In genomic region chr11:70128435-70128906, GRCh38 we compare ENCODE assay signal across 11 cellular contexts. TPM values are rescaled to one million over a fixed set of nuclear protein-coding genes. Genes with fewer than 3 reads are reported as not detected.
DNase-seq lines count a peak whose midpoint lies in the region; ATAC-seq and TF ChIP-seq lines count a peak whose summit lies in the region.
"Had no signal": no experiment of that assay in that cellular context is flagged by ENCODE, and none has a peak within 500 bp of the region (broad histone marks: within the 10 kb centered on the region; RNA-seq: fewer than 3 reads in every experiment).

No MANE protein-coding gene starts in this region.

- no peaks in the 10 kb centered on the region; a peak in 1 of 22 replicates for H4K20me1 ChIP-seq in BLaER1 treated with 17β-estradiol and CSF1 and Interleukin-3, amounts not matched to agents 10 nM and 100 nM

- peak overlapping the region in 4 of 11 experiments; percentile 5 to 42 (median 21); a peak in 7 of 22 replicates for H3K27ac ChIP-seq in BLaER1 treated with 17β-estradiol and CSF1 and Interleukin-3, amounts not matched to agents 10 nM and 100 nM
- H3K27ac ChIP-seq in Peyer's patch = no peak overlapping the region
- H3K27ac ChIP-seq: gastroesophageal sphincter had no signal

- no peaks in the 10 kb centered on the region for H3K9me3 ChIP-seq in BLaER1 treated with 17β-estradiol and CSF1 and Interleukin-3, amounts not matched to agents 10 nM and 100 nM (replicated peaks in 1 of 11)
- no peaks in the 10 kb centered on the region for H3K9me3 ChIP-seq in mucosa of descending colon
- no peaks in the 10 kb centered on the region for H3K9me3 ChIP-seq in Peyer's patch
- H3K9me3 ChIP-seq: gastroesophageal sphincter had no signal

- CTCF ChIA-PET in MCF 10A (lab: Yijun Ruan, JAX) = interaction anchor here (0.6 kb wide), 1 partner anchor 63 kb away, joined by 4 read pairs; no protein-coding TSS in a partner anchor

- no TSS peak for BruUV-seq in MCF 10A (replicated peaks; lab: Mats Ljungman, UMichigan)

- H3K27me3 Mint-ChIP-seq in MCF 10A (ENCODE audit: insufficient read depth, unreplicated experiment) (no peaks in the 10 kb centered on the region), glutamatergic neuron (ENCODE audit: unreplicated experiment) (peaks cover 3% of the 10 kb centered on the region)
- H3K27me3 Mint-ChIP-seq in stimulated activated memory B cell treated with anti-CD40 and anti-IgM and Interleukin-4, amounts not matched to agents 10 μg/mL and 1 μg/mL and 100 μg/mL, for 72 hours = peaks cover 18% of the 10 kb centered on the region

- no peak for TF ChIP-seq POLR2A in Peyer's patch (IDR thresholded peaks at IDR 0.05)

- peak overlapping the region; percentile 15 to 81 (median 70); a peak in 20 of 22 replicates for H3K4me2 ChIP-seq in BLaER1 treated with 17β-estradiol and CSF1 and Interleukin-3, amounts not matched to agents 10 nM and 100 nM

- H3K4me1 Mint-ChIP-seq in MCF 10A (ENCODE audit: insufficient read depth, unreplicated experiment) (no peaks in the 10 kb centered on the region), glutamatergic neuron (ENCODE audit: low read depth, unreplicated experiment) (no peaks in the 10 kb centered on the region)
- no peaks in the 10 kb centered on the region for H3K4me1 Mint-ChIP-seq in stimulated activated memory B cell treated with anti-CD40 and anti-IgM and Interleukin-4, amounts not matched to agents 10 μg/mL and 1 μg/mL and 100 μg/mL, for 72 hours

- H3K4me3 ChIP-seq in BLaER1 treated with 17β-estradiol and CSF1 and Interleukin-3, amounts not matched to agents 10 nM and 100 nM = no peak overlapping the region
- H3K4me3 ChIP-seq in mucosa of descending colon (no peak overlapping the region), Peyer's patch (no peak overlapping the region)
- H3K4me3 ChIP-seq: gastroesophageal sphincter had no signal

- peak; percentile 46 for DNase-seq in M059J (ENCODE audit: low read depth)
- peak; percentile 46 for DNase-seq in MCF 10A (ENCODE audit: unreplicated experiment)
- DNase-seq in mucosa of descending colon = no peak
- DNase-seq in Peyer's patch = no peak
- no peak for DNase-seq in glutamatergic neuron

- no peak overlapping the region for H3K27ac Mint-ChIP-seq in MCF 10A (ENCODE audit: low read depth, unreplicated experiment)
- H3K27ac Mint-ChIP-seq in glutamatergic neuron (ENCODE audit: unreplicated experiment) = no peak overlapping the region
- H3K27ac Mint-ChIP-seq in stimulated activated memory B cell treated with anti-CD40 and anti-IgM and Interleukin-4, amounts not matched to agents 10 μg/mL and 1 μg/mL and 100 μg/mL, for 72 hours = no peak overlapping the region
- H3K27ac Mint-ChIP-seq: mesothelial cell of epicardium, type B pancreatic cell had no signal

- H3K9me3 Mint-ChIP-seq in MCF 10A (ENCODE audit: unreplicated experiment) (no peaks in the 10 kb centered on the region), glutamatergic neuron (ENCODE audit: unreplicated experiment) (peaks cover 5% of the 10 kb centered on the region)
- no peaks in the 10 kb centered on the region for H3K9me3 Mint-ChIP-seq in stimulated activated memory B cell treated with anti-CD40 and anti-IgM and Interleukin-4, amounts not matched to agents 10 μg/mL and 1 μg/mL and 100 μg/mL, for 72 hours
- H3K9me3 Mint-ChIP-seq: mesothelial cell of epicardium, type B pancreatic cell had no signal

- ATAC-seq in mucosa of descending colon (peak; percentile 25), HG03378 (IDR thresholded peaks at IDR 0.05; ENCODE audit: unreplicated experiment) (no peak)
- no peak for ATAC-seq in stimulated activated memory B cell treated with anti-CD40 and anti-IgM and Interleukin-4, amounts not matched to agents 10 μg/mL and 1 μg/mL and 100 μg/mL, for 72 hours
- ATAC-seq: gastroesophageal sphincter had no signal

- H3K27me3 ChIP-seq in BLaER1 treated with 17β-estradiol and CSF1 and Interleukin-3, amounts not matched to agents 10 nM and 100 nM = peaks cover 0 to 8% (median 0%) of the 10 kb centered on the region in 11 experiments; a peak in 4 of 22 replicates
- H3K27me3 ChIP-seq in Peyer's patch = no peaks in the 10 kb centered on the region
- H3K27me3 ChIP-seq: gastroesophageal sphincter had no signal

- H3K9ac ChIP-seq in BLaER1 treated with 17β-estradiol and CSF1 and Interleukin-3, amounts not matched to agents 10 nM and 100 nM = peak overlapping the region in 3 of 11 experiments; percentile 4 to 41 (median 24); a peak in 4 of 22 replicates

- no peaks in the 10 kb centered on the region for H3K36me3 ChIP-seq in BLaER1 treated with 17β-estradiol and CSF1 and Interleukin-3, amounts not matched to agents 10 nM and 100 nM
- no peaks in the 10 kb centered on the region for H3K36me3 ChIP-seq in mucosa of descending colon (ENCODE audit: low read depth)
- H3K36me3 ChIP-seq in Peyer's patch = no peaks in the 10 kb centered on the region
- H3K36me3 ChIP-seq: gastroesophageal sphincter had no signal

- TF ChIP-seq CTCF in MCF 10A (IDR thresholded peaks at IDR 0.05; ENCODE audit: unreplicated experiment) (no peak), mucosa of descending colon (IDR thresholded peaks at IDR 0.05) (no peak), Peyer's patch (IDR thresholded peaks at IDR 0.05) (no peak), glutamatergic neuron (IDR thresholded peaks at IDR 0.05; ENCODE audit: partially characterized antibody, unreplicated experiment) (no peak)

- intact Hi-C loops in MCF 10A (cut with micrococcal nuclease) (no loop called here), mucosa of descending colon (cut with DNase I, micrococcal nuclease) (no loop called here)

- H3K36me3 Mint-ChIP-seq in MCF 10A (ENCODE audit: insufficient read depth, unreplicated experiment) (no peaks in the 10 kb centered on the region), glutamatergic neuron (ENCODE audit: unreplicated experiment) (no peaks in the 10 kb centered on the region)
- no peaks in the 10 kb centered on the region for H3K36me3 Mint-ChIP-seq in stimulated activated memory B cell treated with anti-CD40 and anti-IgM and Interleukin-4, amounts not matched to agents 10 μg/mL and 1 μg/mL and 100 μg/mL, for 72 hours
- H3K36me3 Mint-ChIP-seq: type B pancreatic cell had no signal

- POLR2A ChIA-PET in MCF 10A (lab: Yijun Ruan, JAX) = interaction anchor here (0.6 kb wide), 1 partner anchor 454 kb away, joined by 3 read pairs; no protein-coding TSS in a partner anchor

- H3K4me3 Mint-ChIP-seq in MCF 10A (ENCODE audit: unreplicated experiment) = no peak overlapping the region
- H3K4me3 Mint-ChIP-seq in glutamatergic neuron (ENCODE audit: unreplicated experiment) = no peak overlapping the region
- no peak overlapping the region for H3K4me3 Mint-ChIP-seq in stimulated activated memory B cell treated with anti-CD40 and anti-IgM and Interleukin-4, amounts not matched to agents 10 μg/mL and 1 μg/mL and 100 μg/mL, for 72 hours
- H3K4me3 Mint-ChIP-seq: mesothelial cell of epicardium, type B pancreatic cell had no signal

- peaks cover 10 to 57% (median 46%) of the 10 kb centered on the region in 10 experiments; a peak in 19 of 20 replicates for H3K4me1 ChIP-seq in BLaER1 treated with 17β-estradiol and CSF1 and Interleukin-3, amounts not matched to agents 10 nM and 100 nM
- no peaks in the 10 kb centered on the region for H3K4me1 ChIP-seq in mucosa of descending colon (ENCODE audit: low read depth)
- H3K4me1 ChIP-seq in Peyer's patch = no peaks in the 10 kb centered on the region
- H3K4me1 ChIP-seq: gastroesophageal sphincter had no signal

RNA-seq across cellular contexts. Expression of gene ANO1, which starts 50.4 kb away (rescaled TPM):
- not detected in 2 replicates for total RNA-seq in M059J (2014; rRNA removed; shearing (Covaris generic))
- total RNA-seq in MCF 10A (2022) (not detected in 2 replicates), mucosa of descending colon (10 to 100 TPM; 10.7 to 26.6 (median 11.8) TPM), Peyer's patch (10 to 100 TPM in 1 of 4 donors, 1 to 10 TPM in 3; 1.1 to 27.2 (median 4.2) TPM), glutamatergic neuron (ENCODE audit: unreplicated experiment) (not detected)

Comparison
In these comparisons a context has a peak if more than half of its experiments do, and no peak if none do; other contexts are left out.
1. DNase-seq: peak in M059J (single experiment) and MCF 10A (single experiment); none in mucosa of descending colon (0 of 3), Peyer's patch (0 of 3) and glutamatergic neuron (single experiment).